In genomic region chr6:145214570-145214969, GRCh38 we compare ENCODE assay signal across 7 cellular contexts.
DNase-seq lines count a peak whose midpoint lies in the region; ATAC-seq and TF ChIP-seq lines count a peak whose summit lies in the region.

No MANE protein-coding gene starts in this region.

- H3K9me3 ChIP-seq in lung (ENCODE audit: control insufficient read depth in 2 of 2, insufficient read depth in 1 of 2, low read length in 1 of 2) (no peaks in the 10 kb centered on the region), aorta (ENCODE audit: control insufficient read depth, low read length) (no peaks in the 10 kb centered on the region)

- no peaks in the 10 kb centered on the region for H3K36me3 ChIP-seq in lung (ENCODE audit: control insufficient read depth in 2 of 2, insufficient read depth in 2 of 2, low read length in 2 of 2)
- no peaks in the 10 kb centered on the region for H3K36me3 ChIP-seq in aorta (ENCODE audit: control insufficient read depth in 1 of 2, insufficient read depth in 2 of 2, low read length in 1 of 2)

- H3K27ac ChIP-seq in lung (ENCODE audit: low read depth in 1 of 2, low read length in 1 of 2) (no peak overlapping the region), aorta (ENCODE audit: low read depth in 1 of 2, low read length in 2 of 2) (no peak overlapping the region)

- WGBS in lung, 2 donors = 3 to 7% methylated on average over 2 of the region's 2 CpGs
- 2 to 5% methylated on average over 2 of the region's 2 CpGs for WGBS in aorta, 2 donors

- intact Hi-C loops in aorta (cut with DNase I) = no loop called here

- H3K27me3 ChIP-seq in lung (ENCODE audit: control insufficient read depth, insufficient read depth) (no peaks in the 10 kb centered on the region), aorta (ENCODE audit: control insufficient read depth in 1 of 2, insufficient read depth in 2 of 2, low read length in 1 of 2) (no peaks in the 10 kb centered on the region)

- H3K4me1 ChIP-seq in lung (ENCODE audit: control insufficient read depth in 2 of 2, insufficient read depth in 2 of 2, low read length in 2 of 2) (peaks cover 0 to 2% of the 10 kb centered on the region in 2 donors), aorta (ENCODE audit: control insufficient read depth in 1 of 2, insufficient read depth in 2 of 2, low read length in 2 of 2) (no peaks in the 10 kb centered on the region)

- in situ Hi-C loops in astrocyte of the cerebellum (cut with HindIII; ENCODE audit: low sequenced_read_pairs) = no loop called here

- DNase-seq in ELR (ENCODE audit: low read depth) (peak; percentile 66), astrocyte of the cerebellum (ENCODE audit: low read depth) (peak; percentile 15), lung (ENCODE audit: low spot score) (no peak), aorta (no peak), NCI-H2029 (lab: John Stamatoyannopoulos, UW) (no peak)
- no peak for DNase-seq in activated naive CD4-positive, alpha-beta T cell (lab: John Stamatoyannopoulos, UW)

- no peak for ATAC-seq in lung (ENCODE audit: insufficient read depth, low FRiP score)
- ATAC-seq in aorta (ENCODE audit: low FRiP score) = no peak

- peak; percentile 68 for TF ChIP-seq CTCF in LNCAP (IDR thresholded peaks at IDR 0.05)
- TF ChIP-seq CTCF in astrocyte of the cerebellum (IDR thresholded peaks at IDR 0.05; ENCODE audit: low read depth, low read length, missing control alignments) = peak; percentile 22
- TF ChIP-seq CTCF in lung (IDR thresholded peaks at IDR 0.05; ENCODE audit: control extremely low read depth, extremely low read depth) = peak; percentile 1

- H3K4me3 ChIP-seq in astrocyte of the cerebellum (ENCODE audit: low read depth, low read length) (no peak overlapping the region), lung (no peak overlapping the region), aorta (ENCODE audit: low read length in 2 of 2) (no peak overlapping the region)

Comparison
In these comparisons a context has a peak if more than half of its experiments do, and no peak if none do; other contexts are left out.
1. DNase-seq: peak in ELR (single experiment) and astrocyte of the cerebellum (single experiment); none in lung (single experiment), activated naive CD4-positive, alpha-beta T cell (0 of 4), aorta (0 of 2) and NCI-H2029 (single experiment).
2. CTCF ChIP-seq: peak in every context shown above with its lines; median percentile 68 in LNCAP; 22 in astrocyte of the cerebellum; 1 in lung.